18 cellular contexts compared by ENCODE assay signal in genomic region chr7:33388332-33388731, GRCh38.
"Had no signal": no experiment of that assay in that cellular context is flagged by ENCODE, and none has a peak within 500 bp of the region (broad histone marks: within the 10 kb centered on the region; RNA-seq: fewer than 3 reads in every experiment).

No MANE protein-coding gene starts in this region.

- H3K36me3 ChIP-seq: colonic mucosa, thoracic aorta had no signal

- H3K27me3 ChIP-seq: colonic mucosa, esophagus squamous epithelium, heart right ventricle, sigmoid colon, stomach, transverse colon had no signal

- DNase-seq: cerebellar nuclear complex; colonic mucosa; dermis blood vessel endothelial cell; esophagus squamous epithelium; heart right ventricle; left ventricle myocardium inferior; lower lobe of right lung; naive thymus-derived CD4-positive, alpha-beta T cell; nephron progenitor cell; psoas muscle; sigmoid colon; small intestine; stimulated activated CD4-positive, alpha-beta T cell treated with anti-CD3 and anti-CD28 coated beads, Interleukin-12 subunit alpha, Interleukin-12 subunit beta, amount 100 ng/mL, for 4 hours; stimulated activated naive CD4-positive, alpha-beta T cell; stomach; substantia nigra; transverse colon had no signal

- ATAC-seq: heart right ventricle; lower lobe of right lung; naive thymus-derived CD4-positive, alpha-beta T cell; psoas muscle had no signal

- H3K9me3 ChIP-seq: colonic mucosa, esophagus squamous epithelium, heart right ventricle, left ventricle myocardium inferior, lower lobe of right lung, psoas muscle, sigmoid colon, stomach, thoracic aorta, transverse colon had no signal

- H3K27ac ChIP-seq: colonic mucosa, esophagus squamous epithelium, heart right ventricle, left ventricle myocardium inferior, lower lobe of right lung, psoas muscle, sigmoid colon, stomach, thoracic aorta, transverse colon had no signal

- H3K4me3 ChIP-seq: colonic mucosa, esophagus squamous epithelium, heart right ventricle, left ventricle myocardium inferior, lower lobe of right lung, psoas muscle, sigmoid colon, stomach, thoracic aorta, transverse colon had no signal

- H3K4me1 ChIP-seq: colonic mucosa, esophagus squamous epithelium, heart right ventricle, left ventricle myocardium inferior, lower lobe of right lung, psoas muscle, sigmoid colon, stomach, transverse colon had no signal
